ENCODE assay signal across 22 cellular contexts in genomic region chr21:25858328-25858727, GRCh38.
"Had no signal": no experiment of that assay in that cellular context is flagged by ENCODE, and none has a peak within 500 bp of the region (broad histone marks: within the 10 kb centered on the region; RNA-seq: fewer than 3 reads in every experiment).

No MANE protein-coding gene starts in this region.

- H3K4me1 Mint-ChIP-seq: activated CD4-positive, alpha-beta T cell treated with anti-CD3 and anti-CD28 coated beads for 36 hours; activated naive CD4-positive, alpha-beta T cell treated with anti-CD3 and anti-CD28 coated beads, Interleukin-2, amount 50 U/mL, for 24 hours; T-cell had no signal

- H3K27ac Mint-ChIP-seq: activated CD4-positive, alpha-beta T cell treated with anti-CD3 and anti-CD28 coated beads for 36 hours; activated CD8-positive, alpha-beta T cell treated with anti-CD3 and anti-CD28 coated beads for 36 hours; activated naive CD4-positive, alpha-beta T cell treated with anti-CD3 and anti-CD28 coated beads, Interleukin-2, amount 50 U/mL, for 24 hours; T-cell had no signal

- H3K9me3 Mint-ChIP-seq: activated CD8-positive, alpha-beta T cell treated with anti-CD3 and anti-CD28 coated beads for 36 hours; activated naive CD4-positive, alpha-beta T cell treated with anti-CD3 and anti-CD28 coated beads, Interleukin-2, amount 50 U/mL, for 24 hours; T-cell had no signal

- DNase-seq: activated CD4-positive, alpha-beta T cell treated with anti-CD3 and anti-CD28 coated beads for 36 hours; activated CD8-positive, alpha-beta memory T cell treated with anti-CD3 and anti-CD28 coated beads, Interleukin-2, amount 50 U/mL, for 48 hours; activated CD8-positive, alpha-beta T cell treated with anti-CD3 and anti-CD28 coated beads for 36 hours; activated T-cell treated with anti-CD3 and anti-CD28 coated beads, Interleukin-2, amount 50 U/mL, for 1 hour; amniotic stem cell; body of pancreas; central memory CD4-positive, alpha-beta T cell; IMR-90; Kasumi-1; KBM-7; NCI-H1105 treated with DMSO at 0.1 percent for 48 hours; NCI-H187 treated with DMSO at 0.1 percent for 48 hours; NCI-H2081 treated with DMSO at 0.1 percent for 48 hours; NCI-H2227 treated with DMSO at 0.1 percent for 48 hours; NCI-H510A; NCI-H526 treated with DMSO at 0.1 percent for 48 hours; SIG-M5; T-cell; T-helper 2 cell; T1000; WERI-Rb-1 had no signal

- ATAC-seq: activated CD4-positive, alpha-beta T cell treated with anti-CD3 and anti-CD28 coated beads for 36 hours; activated CD8-positive, alpha-beta T cell treated with anti-CD3 and anti-CD28 coated beads for 36 hours; body of pancreas; T-cell had no signal

- H3K36me3 Mint-ChIP-seq: activated naive CD4-positive, alpha-beta T cell treated with anti-CD3 and anti-CD28 coated beads, Interleukin-2, amount 50 U/mL, for 24 hours; T-cell had no signal

- H3K4me3 Mint-ChIP-seq: activated CD4-positive, alpha-beta T cell treated with anti-CD3 and anti-CD28 coated beads for 36 hours; activated CD8-positive, alpha-beta T cell treated with anti-CD3 and anti-CD28 coated beads for 36 hours; activated naive CD4-positive, alpha-beta T cell treated with anti-CD3 and anti-CD28 coated beads, Interleukin-2, amount 50 U/mL, for 24 hours; T-cell had no signal
